Comparison of ENCODE assay signal across 26 cellular contexts in genomic region chr20:14155361-14155760, GRCh38.
"Had no signal": no experiment of that assay in that cellular context is flagged by ENCODE, and none has a peak within 500 bp of the region (broad histone marks: within the 10 kb centered on the region; RNA-seq: fewer than 3 reads in every experiment).

No MANE protein-coding gene starts in this region.

- H3K27me3 Mint-ChIP-seq: naive thymus-derived CD4-positive, alpha-beta T cell; natural killer cell treated with Interleukin-12 subunit alpha and Interleukin-12 subunit beta and Interleukin-15 and Interleukin-18, amount 100 ng/mL, for 72 hours; progenitor cell of endocrine pancreas; stimulated activated naive CD8-positive, alpha-beta T cell treated with anti-CD3 and anti-CD28 coated beads, Interleukin-15, Interleukin-2, amounts not matched to agents 100 ng/mL and 50 ng/mL, for 24 hours; type B pancreatic cell had no signal

- H3K27ac ChIP-seq: left lung, lower lobe of right lung, ovary, right atrium auricular region, right lobe of liver, skin epidermis, spleen, suprapubic skin, thoracic aorta, tibial nerve, uterus had no signal

- DNase-seq: hippocampal formation; kidney; left colon; left lung; lower lobe of right lung; mammary epithelial cell; mesenchymal stem cell; midbrain; mucosa of descending colon; naive thymus-derived CD4-positive, alpha-beta T cell; ovary; right lobe of liver; spleen; stimulated activated CD4-positive, alpha-beta T cell treated with anti-CD3 and anti-CD28 coated beads, Interleukin-4, amount 100 ng/mL, for 24 hours; stimulated activated naive CD4-positive, alpha-beta T cell; uterus had no signal

- H3K4me3 ChIP-seq: left lung, lower lobe of right lung, mucosa of descending colon, ovary, right atrium auricular region, right lobe of liver, skin epidermis, spleen, suprapubic skin, thoracic aorta, tibial nerve, uterus had no signal

- H3K36me3 ChIP-seq: left lung, lower lobe of right lung, ovary, right atrium auricular region, right lobe of liver, spleen, suprapubic skin, thoracic aorta, tibial nerve, uterus had no signal

- H3K36me3 Mint-ChIP-seq: naive thymus-derived CD4-positive, alpha-beta T cell; stimulated activated effector memory CD8-positive, alpha-beta T cell treated with anti-CD3 and anti-CD28 coated beads, Interleukin-12 subunit alpha, Interleukin-12 subunit beta, amount 100 ng/mL, for 72 hours had no signal

- H3K9me3 ChIP-seq: lower lobe of right lung, mucosa of descending colon, ovary, right atrium auricular region, right lobe of liver, suprapubic skin, thoracic aorta, uterus had no signal

- H3K27ac Mint-ChIP-seq: naive thymus-derived CD4-positive, alpha-beta T cell; natural killer cell treated with Interleukin-12 subunit alpha and Interleukin-12 subunit beta and Interleukin-15 and Interleukin-18, amount 100 ng/mL, for 72 hours; progenitor cell of endocrine pancreas; stimulated activated effector memory CD8-positive, alpha-beta T cell treated with anti-CD3 and anti-CD28 coated beads, Interleukin-12 subunit alpha, Interleukin-12 subunit beta, amount 100 ng/mL, for 72 hours; stimulated activated naive CD8-positive, alpha-beta T cell treated with anti-CD3 and anti-CD28 coated beads, Interleukin-15, Interleukin-2, amounts not matched to agents 100 ng/mL and 50 ng/mL, for 24 hours had no signal

- H3K4me1 ChIP-seq: left lung, lower lobe of right lung, right atrium auricular region, right lobe of liver, spleen, suprapubic skin, tibial nerve, uterus had no signal

- H3K4me3 Mint-ChIP-seq: naive thymus-derived CD4-positive, alpha-beta T cell; natural killer cell treated with Interleukin-12 subunit alpha and Interleukin-12 subunit beta and Interleukin-15 and Interleukin-18, amount 100 ng/mL, for 72 hours; stimulated activated effector memory CD8-positive, alpha-beta T cell treated with anti-CD3 and anti-CD28 coated beads, Interleukin-12 subunit alpha, Interleukin-12 subunit beta, amount 100 ng/mL, for 72 hours; stimulated activated naive CD8-positive, alpha-beta T cell treated with anti-CD3 and anti-CD28 coated beads, Interleukin-15, Interleukin-2, amounts not matched to agents 100 ng/mL and 50 ng/mL, for 24 hours had no signal

- H3K27me3 ChIP-seq: left lung, ovary, right atrium auricular region, right lobe of liver, spleen, suprapubic skin, uterus had no signal

- H3K4me1 Mint-ChIP-seq: naive thymus-derived CD4-positive, alpha-beta T cell; stimulated activated effector memory CD8-positive, alpha-beta T cell treated with anti-CD3 and anti-CD28 coated beads, Interleukin-12 subunit alpha, Interleukin-12 subunit beta, amount 100 ng/mL, for 72 hours had no signal
